Comparison of ENCODE assay signal across 8 cellular contexts in the genomic region with DNA sequence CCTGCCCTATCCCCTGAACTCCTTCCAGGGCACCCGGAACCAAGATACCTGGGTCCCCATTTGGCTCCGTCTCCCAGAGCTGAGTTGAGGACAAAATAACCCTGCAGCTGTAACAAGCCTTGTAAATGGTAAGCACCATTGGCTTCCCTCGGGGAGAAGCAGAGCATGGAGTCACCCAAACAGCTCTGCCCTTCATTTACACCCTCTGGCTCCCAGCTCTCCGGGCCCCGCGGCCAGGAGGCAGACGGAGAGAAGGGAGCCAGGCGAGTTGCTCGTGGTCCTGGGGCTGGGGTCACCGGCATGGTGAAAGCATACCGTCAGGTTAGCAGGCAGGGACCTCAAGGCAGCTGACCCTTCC. TPM values are rescaled to one million over a fixed set of nuclear protein-coding genes. Genes with fewer than 3 reads are reported as not detected.
A peak's percentile ranks its signal among the peaks of the same experiment; 100 is the strongest.
DNase-seq lines count a peak whose midpoint lies in the region; TF ChIP-seq lines count a peak whose summit lies in the region.

No MANE protein-coding gene starts in this region.

- H3K4me3 ChIP-seq in Karpas-422 (ENCODE audit: low read length) (peak overlapping the region; percentile 73), duodenal mucosa (ENCODE audit: low read depth in 1 of 2, low read length in 2 of 2) (peak overlapping the region; percentile 74 to 79), neural cell (ENCODE audit: low read length) (peak overlapping the region; percentile 65)

- peaks cover 63% of the 10 kb centered on the region for H3K4me1 ChIP-seq in Karpas-422 (ENCODE audit: low read length)
- H3K4me1 ChIP-seq in duodenal mucosa (ENCODE audit: control insufficient read depth in 1 of 2, insufficient read depth in 2 of 2, low read length in 2 of 2) = peaks cover 48 to 50% of the 10 kb centered on the region in 2 donors

- TF ChIP-seq EP300 in neural cell (conservative IDR thresholded peaks at IDR 0.05; ENCODE audit: poor library complexity, severe bottlenecking) = no peak

- H3K79me2 ChIP-seq in Karpas-422 (ENCODE audit: low read length) (peaks cover 52% of the 10 kb centered on the region), neural cell (replicated peaks; ENCODE audit: insufficient read depth, low read length) (no peaks in the 10 kb centered on the region)

- peaks cover 57% of the 10 kb centered on the region for H3K4me1 Mint-ChIP-seq in CD14-positive monocyte

- H3K9ac ChIP-seq in Karpas-422 (ENCODE audit: low read length) (peak overlapping the region; percentile 89), duodenal mucosa (ENCODE audit: low read depth in 1 of 2, low read length in 2 of 2) (peak overlapping the region; percentile 44 to 55), neural cell (ENCODE audit: low read length) (no peak overlapping the region)

- peaks cover 0 to 5% (median 2%) of the 10 kb centered on the region in 3 donors for H3K27me3 Mint-ChIP-seq in CD14-positive monocyte (ENCODE audit: low read depth in 3 of 3)

- H2AFZ ChIP-seq in Karpas-422 (ENCODE audit: low read length) (no peak overlapping the region), neural cell (ENCODE audit: low read depth, low read length) (no peak overlapping the region)

- H3K27ac Mint-ChIP-seq in CD14-positive monocyte = peak overlapping the region; percentile 3 to 95 (median 93)

- no peak for TF ChIP-seq RAD21 in neural cell (conservative IDR thresholded peaks at IDR 0.05)

- H3K9me2 ChIP-seq in Karpas-422 (replicated peaks; ENCODE audit: insufficient read depth, low read length) (no peaks in the 10 kb centered on the region), neural cell (ENCODE audit: insufficient read depth, low read length) (no peaks in the 10 kb centered on the region)

- H3K36me3 Mint-ChIP-seq in CD14-positive monocyte = peaks cover 27 to 39% of the 10 kb centered on the region in 2 donors

- H3K36me3 ChIP-seq in Karpas-422 (ENCODE audit: insufficient read depth, low read length) = no peaks in the 10 kb centered on the region
- H3K36me3 ChIP-seq in duodenal mucosa (ENCODE audit: control insufficient read depth in 1 of 2, insufficient read depth in 2 of 2, low read length in 2 of 2) = no peaks in the 10 kb centered on the region
- H3K36me3 ChIP-seq in neural cell (ENCODE audit: insufficient read depth, low read length) = no peaks in the 10 kb centered on the region

- intact Hi-C loops in CD14-positive monocyte (cut with micrococcal nuclease) = loop anchor here in 1 of 2 donors (10.0 kb wide), 1 partner anchor 659 kb away; the partner anchor contains the start of genes NFYA and OARD1

- H3K4me2 ChIP-seq in Karpas-422 (ENCODE audit: low read depth, low read length, poor library complexity, severe bottlenecking) = peak overlapping the region; percentile 76
- no peak overlapping the region for H3K4me2 ChIP-seq in neural cell (ENCODE audit: low read length)

- no peaks in the 10 kb centered on the region for H3F3A ChIP-seq in neural cell (ENCODE audit: insufficient read depth, low read length, poor library complexity, severe bottlenecking)

- H3K9me3 ChIP-seq in Karpas-422 (ENCODE audit: low read length) = no peaks in the 10 kb centered on the region
- H3K9me3 ChIP-seq in duodenal mucosa (ENCODE audit: control insufficient read depth in 1 of 2, low read length in 2 of 2) = no peaks in the 10 kb centered on the region
- H3K9me3 ChIP-seq in neural cell (ENCODE audit: low read length) = no peaks in the 10 kb centered on the region

- peak overlapping the region; percentile 88 to 92 for H3K4me3 Mint-ChIP-seq in CD14-positive monocyte

- H3K27ac ChIP-seq in Karpas-422 (ENCODE audit: low read length) (peak overlapping the region; percentile 99), duodenal mucosa (ENCODE audit: low read depth, low read length) (peak overlapping the region; percentile 90), neural cell (ENCODE audit: low read length) (no peak overlapping the region)

- no peak for TF ChIP-seq CTCF in CD14-positive monocyte (IDR thresholded peaks at IDR 0.05)
- no peak for TF ChIP-seq CTCF in neural cell (IDR thresholded peaks at IDR 0.05; ENCODE audit: poor library complexity, severe bottlenecking)

- H3K9me3 Mint-ChIP-seq in CD14-positive monocyte = no peaks in the 10 kb centered on the region

- no peaks in the 10 kb centered on the region for H3K27me3 ChIP-seq in Karpas-422 (ENCODE audit: low read length)
- no peaks in the 10 kb centered on the region for H3K27me3 ChIP-seq in duodenal mucosa (ENCODE audit: control insufficient read depth in 1 of 2, insufficient read depth in 2 of 2, low read length in 2 of 2)
- H3K27me3 ChIP-seq in neural cell (ENCODE audit: insufficient read depth, low read depth, low read length) = peaks cover 22% of the 10 kb centered on the region

- H4K20me1 ChIP-seq in Karpas-422 (ENCODE audit: insufficient read depth, low read depth, low read length) = no peaks in the 10 kb centered on the region
- H4K20me1 ChIP-seq in neural cell (ENCODE audit: insufficient read depth) = no peaks in the 10 kb centered on the region

- DNase-seq in CD14-positive monocyte (ENCODE audit: low spot score) (no peak), Karpas-422 (peak; percentile 74), dermis blood vessel endothelial cell (no peak), iPS-NIHi11 (ENCODE audit: low spot score) (no peak), Ammon's horn (ENCODE audit: low spot score) (no peak), DMS153 treated with DMSO at 0.1 percent for 48 hours (lab: John Stamatoyannopoulos, UW; ENCODE audit: unreplicated experiment) (no peak)

TF ChIP-seq in neural cell, 6 proteins besides CTCF, POLR2A, EP300 and RAD21:
- no peak for TF ChIP-seq SMC3 (conservative IDR thresholded peaks at IDR 0.05; ENCODE audit: poor library complexity)
- no peak for TF ChIP-seq TAF1 (IDR thresholded peaks at IDR 0.05; ENCODE audit: low read depth)
- TF ChIP-seq POLR2AphosphoS5 (IDR thresholded peaks at IDR 0.05) = no peak
- no peak for TF ChIP-seq EZH2 (IDR thresholded peaks at IDR 0.05; ENCODE audit: borderline replicate concordance, insufficient read depth, low read length, poor library complexity, severe bottlenecking)
- no peak for TF ChIP-seq REST (IDR thresholded peaks at IDR 0.05; ENCODE audit: borderline replicate concordance)
- no peak for TF ChIP-seq MXI1 (conservative IDR thresholded peaks at IDR 0.05; ENCODE audit: poor library complexity, severe bottlenecking)

RNA-seq across cellular contexts. Expression of gene TFEB, which starts 2.1 kb away (rescaled TPM):
- polyA plus RNA-seq in CD14-positive monocyte = 10 to 100 TPM; 42.6 to 60.0 TPM
- 72.3 and 117 TPM in 2 replicates for total RNA-seq in Karpas-422 (2014; rRNA removed; shearing (Covaris generic); ENCODE audit: low replicate concordance)
- 0.24 and 0.46 TPM in 2 replicates for polyA plus RNA-seq in neural cell
- 1.2 and 2.7 TPM in 2 replicates for polyA minus RNA-seq in neural cell
- 5.7 and 6.5 TPM in 2 replicates for total RNA-seq in dermis blood vessel endothelial cell

RNA-seq across cellular contexts. Expression of gene PGC, which starts 13.9 kb away (rescaled TPM):
- polyA plus RNA-seq in CD14-positive monocyte (not detected), neural cell (not detected in 2 replicates)
- total RNA-seq in Karpas-422 (2014; rRNA removed; shearing (Covaris generic); ENCODE audit: low replicate concordance) = not detected in 2 replicates
- not detected in 2 replicates for polyA minus RNA-seq in neural cell
- not detected in 2 replicates for total RNA-seq in dermis blood vessel endothelial cell

RNA-seq across cellular contexts. Expression of gene FRS3, which starts 46.4 kb away (rescaled TPM):
- 1 to 10 TPM; 1.3 to 2.6 TPM for polyA plus RNA-seq in CD14-positive monocyte
- 4.8 and 9.5 TPM in 2 replicates for total RNA-seq in Karpas-422 (2014; rRNA removed; shearing (Covaris generic); ENCODE audit: low replicate concordance)
- polyA plus RNA-seq in neural cell = 14.7 and 15.7 TPM in 2 replicates
- polyA minus RNA-seq in neural cell = 11.0 and 17.3 TPM in 2 replicates
- total RNA-seq in dermis blood vessel endothelial cell = 1.2 and 1.8 TPM in 2 replicates

RNA-seq across cellular contexts. Expression of gene PRICKLE4, which starts 47.3 kb away (rescaled TPM):
- not detected for polyA plus RNA-seq in CD14-positive monocyte
- total RNA-seq in Karpas-422 (2014; rRNA removed; shearing (Covaris generic); ENCODE audit: low replicate concordance) = 0.41 and 2.8 TPM in 2 replicates
- 1.3 TPM in 1 of 2 replicates, not detected in the other for polyA plus RNA-seq in neural cell
- not detected in 2 replicates for polyA minus RNA-seq in neural cell
- total RNA-seq in dermis blood vessel endothelial cell = 6.9 and 10.4 TPM in 2 replicates

RNA-seq across cellular contexts. Expression of gene TOMM6, which starts 54.2 kb away (rescaled TPM):
- polyA plus RNA-seq in CD14-positive monocyte (100 to 1,000 TPM; 343 to 382 TPM), neural cell (130 and 184 TPM in 2 replicates)
- total RNA-seq in Karpas-422 (2014; rRNA removed; shearing (Covaris generic); ENCODE audit: low replicate concordance) = 119 and 229 TPM in 2 replicates
- polyA minus RNA-seq in neural cell = 42.4 and 43.1 TPM in 2 replicates
- total RNA-seq in dermis blood vessel endothelial cell = 76.0 and 85.6 TPM in 2 replicates
